Comparison of ENCODE assay signal across 8 cellular contexts in the genomic region with DNA sequence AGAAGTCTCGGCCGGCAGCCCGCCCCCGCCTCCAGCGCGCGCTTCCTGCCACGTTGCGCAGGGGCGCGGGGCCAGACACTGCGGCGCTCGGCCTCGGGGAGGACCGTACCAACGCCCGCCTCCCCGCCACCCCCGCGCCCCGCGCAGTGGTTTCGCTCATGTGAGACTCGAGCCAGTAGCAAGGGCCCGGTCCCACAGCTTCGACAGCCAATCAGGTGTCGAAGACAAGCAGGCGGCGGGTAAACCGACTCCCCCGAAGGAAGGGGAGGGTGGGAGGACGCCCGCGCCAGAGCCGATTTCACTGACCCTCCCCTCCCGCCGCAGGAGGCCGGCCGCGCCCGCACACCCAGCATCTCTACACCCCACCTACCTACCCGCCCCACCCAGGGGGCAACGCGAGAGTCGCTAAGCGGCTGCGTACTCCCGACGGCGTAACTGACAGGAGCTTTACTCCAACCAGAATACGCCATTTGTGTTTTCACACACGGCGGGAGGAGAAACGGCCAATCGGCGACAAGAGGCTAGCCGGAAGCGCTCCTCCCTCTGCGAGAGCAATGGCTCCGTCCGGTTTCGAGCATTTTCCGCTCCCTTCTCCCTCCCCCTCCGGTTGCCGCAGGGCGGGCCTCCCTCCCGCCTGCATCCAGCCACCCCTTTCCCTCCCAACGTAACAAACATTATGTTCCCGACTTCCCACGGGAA.
A peak's percentile ranks its signal among the peaks of the same experiment; 100 is the strongest.
DNase-seq lines count a peak whose midpoint lies in the region; ATAC-seq and TF ChIP-seq lines count a peak whose summit lies in the region.

No MANE protein-coding gene starts in this region.

- peak; percentile 100 for DNase-seq in AG10803 (ENCODE audit: low read depth)
- DNase-seq in NCI-H446 treated with DMSO at 0.1 percent for 48 hours (lab: John Stamatoyannopoulos, UW): peak; percentile 96
- peak; percentile 100 for DNase-seq in activated CD4-positive, CD25-positive, alpha-beta regulatory T cell treated with anti-CD3 and anti-CD28 coated beads, Interleukin-2, amount 50 U/mL, for 72 hours
- peak; percentile 98 to 99 for DNase-seq in cerebellar nuclear complex (lab: John Stamatoyannopoulos, UW)
- DNase-seq in islet precursor cell: peak; percentile 99
- DNase-seq in stimulated activated CD4-positive, alpha-beta T cell treated with anti-CD3 and anti-CD28 coated beads, Interleukin-12 subunit alpha, Interleukin-12 subunit beta, amount 100 ng/mL, for 4 hours: peak; percentile 95

- TF ChIP-seq POLR2A in GM19099 (IDR thresholded peaks at IDR 0.05; ENCODE audit: extremely low read depth, insufficient read length, low read depth): peak; percentile 50

- no peak for TF ChIP-seq CTCF in AG10803 (conservative IDR thresholded peaks at IDR 0.05; ENCODE audit: low read length)

- peak overlapping the region; percentile 85 for H3K4me3 ChIP-seq in AG10803 (ENCODE audit: low read length)

- ATAC-seq in HG03378 (IDR thresholded peaks at IDR 0.05; ENCODE audit: unreplicated experiment): peak; percentile 83

Comparison
In these comparisons a context has a peak if more than half of its experiments do, and no peak if none do; other contexts are left out.
1. Peak in every context shown above with its lines: DNase-seq, ATAC-seq and H3K4me3 ChIP-seq.